8 cellular contexts compared by ENCODE assay signal in genomic region chr3:161423911-161424522, GRCh38. TPM values are rescaled to one million over a fixed set of nuclear protein-coding genes. Genes with fewer than 3 reads are reported as not detected.
DNase-seq lines count a peak whose midpoint lies in the region; ATAC-seq and TF ChIP-seq lines count a peak whose summit lies in the region.

No MANE protein-coding gene starts in this region.

- DNase-seq in AG09319 (ENCODE audit: extremely low read depth, low read depth) (no peak), RKO (ENCODE audit: low spot score) (peak; percentile 54), esophagus muscularis mucosa (ENCODE audit: extremely low spot score) (no peak), osteoblast (ENCODE audit: insufficient read length, low spot score, missing footprints) (no peak)
- DNase-seq in Jurkat, Clone E6-1 (ENCODE audit: low read depth, low spot score), result peak; percentile 28
- no peak for DNase-seq in activated CD4-positive, alpha-beta T cell treated with anti-CD3 and anti-CD28 coated beads, Interleukin-2, amount 50 U/mL, for 1 hour
- no peak for DNase-seq in activated CD4-positive, CD25-positive, alpha-beta regulatory T cell treated with anti-CD3 and anti-CD28 coated beads, Interleukin-2, amount 50 U/mL, for 72 hours

- no peaks in the 10 kb centered on the region for H3K9me3 ChIP-seq in esophagus muscularis mucosa
- no peaks in the 10 kb centered on the region for H3K9me3 ChIP-seq in osteoblast (ENCODE audit: low read depth, low read length)

- no peaks in the 10 kb centered on the region for H4K20me1 ChIP-seq in osteoblast (ENCODE audit: insufficient read depth, low read length)

- 58% methylated on average over 5 of the region's 5 CpGs for WGBS in esophagus muscularis mucosa

- no peak overlapping the region for H3K4me2 ChIP-seq in osteoblast (ENCODE audit: insufficient read depth, low read length)

- peak; percentile 40 for TF ChIP-seq CTCF in AG09319 (IDR thresholded peaks at IDR 0.05; ENCODE audit: low read depth, low read length)
- TF ChIP-seq CTCF in esophagus muscularis mucosa (IDR thresholded peaks at IDR 0.05), result peak; percentile 78 to 83 (median 83)
- peak; percentile 64 for TF ChIP-seq CTCF in osteoblast (IDR thresholded peaks at IDR 0.05; ENCODE audit: extremely low read depth, low read depth, low read length)

- intact Hi-C loops in esophagus muscularis mucosa (cut with DNase I), result loop anchor here (1.0 kb wide), 1 partner anchor 150 kb away; no protein-coding TSS in a partner anchor

- H3K27ac ChIP-seq in esophagus muscularis mucosa (replicated peaks in 1 of 4), result no peak overlapping the region
- no peak overlapping the region for H3K27ac ChIP-seq in osteoblast (ENCODE audit: low read depth, low read length)

- no peaks in the 10 kb centered on the region for H3K79me2 ChIP-seq in osteoblast (ENCODE audit: insufficient read depth, low read length)

- TF ChIP-seq EP300 in esophagus muscularis mucosa (IDR thresholded peaks at IDR 0.05), result no peak

- peaks cover 0 to 6% (median 0%) of the 10 kb centered on the region in 4 donors for H3K4me1 ChIP-seq in esophagus muscularis mucosa
- H3K4me1 ChIP-seq in osteoblast (ENCODE audit: insufficient read depth, low read length), result no peaks in the 10 kb centered on the region

- TF ChIP-seq POLR2A in esophagus muscularis mucosa (IDR thresholded peaks at IDR 0.05; ENCODE audit: low read depth), result no peak

- no peak overlapping the region for H3K4me3 ChIP-seq in Jurkat, Clone E6-1 (ENCODE audit: low read length)
- H3K4me3 ChIP-seq in esophagus muscularis mucosa (no peak overlapping the region), osteoblast (ENCODE audit: insufficient read depth, low read length) (no peak overlapping the region)

- H2AFZ ChIP-seq in osteoblast (ENCODE audit: low read length), result peak overlapping the region; percentile 26

- H3K36me3 ChIP-seq in esophagus muscularis mucosa, result no peaks in the 10 kb centered on the region
- no peaks in the 10 kb centered on the region for H3K36me3 ChIP-seq in osteoblast (ENCODE audit: insufficient read depth, low read length)

- ATAC-seq in GM18867 (IDR thresholded peaks at IDR 0.05; ENCODE audit: unreplicated experiment), result peak; percentile 64

- H3K27me3 ChIP-seq in esophagus muscularis mucosa, result no peaks in the 10 kb centered on the region
- no peaks in the 10 kb centered on the region for H3K27me3 ChIP-seq in osteoblast (ENCODE audit: insufficient read depth, low read length)

RNA-seq across cellular contexts. Expression of gene SPTSSB, which starts 52.7 kb away (rescaled TPM):
- polyA plus RNA-seq in Jurkat, Clone E6-1 (2012; ENCODE audit: insufficient read depth, insufficient read length), result not detected
- total RNA-seq in esophagus muscularis mucosa (under 1 TPM in 1 of 4 donors, not detected in 3; 0.13 TPM), osteoblast (not detected in 2 replicates)

Comparison
In these comparisons a context has a peak if more than half of its experiments do, and no peak if none do; other contexts are left out.
1. DNase-seq: peak in Jurkat, Clone E6-1 (single experiment) and RKO (single experiment); none in AG09319 (single experiment), esophagus muscularis mucosa (single experiment), osteoblast (single experiment), activated CD4-positive, alpha-beta T cell treated with anti-CD3 and anti-CD28 coated beads, Interleukin-2, amount 50 U/mL, for 1 hour (single experiment) and activated CD4-positive, CD25-positive, alpha-beta regulatory T cell treated with anti-CD3 and anti-CD28 coated beads, Interleukin-2, amount 50 U/mL, for 72 hours (single experiment).
2. Peak in every context shown above with its lines, with median percentiles within 50 percentile points of each other: CTCF ChIP-seq.